Comparison of ENCODE assay signal across 18 cellular contexts in genomic region chr1:7510389-7510931, GRCh38.
"Had no signal": no experiment of that assay in that cellular context is flagged by ENCODE, and none has a peak within 500 bp of the region (broad histone marks: within the 10 kb centered on the region; RNA-seq: fewer than 3 reads in every experiment).

No MANE protein-coding gene starts in this region.

- H3K4me3 ChIP-seq: breast epithelium, MG63 had no signal

- ATAC-seq: activated CD8-positive, alpha-beta memory T cell treated with anti-CD3 and anti-CD28 coated beads, Interleukin-2, amount 10 ng/mL, durations not matched to agents 7 days and 5 days; activated T-cell treated with anti-CD3 and anti-CD28 coated beads, Interleukin-2, amount 50 U/mL, for 4 hours; PC-3 had no signal

- H3K27me3 ChIP-seq: breast epithelium, MG63 had no signal

- H3K27ac ChIP-seq: breast epithelium had no signal

- DNase-seq: activated B cell treated with CpG ODN at 0.5 μM for 24 hours; activated CD4-positive, alpha-beta T cell treated with anti-CD3 and anti-CD28 coated beads for 1 hour; activated CD4-positive, alpha-beta T cell treated with anti-CD3 and anti-CD28 coated beads, Interleukin-2, amount 10 ng/mL, durations not matched to agents 24 days and 14 days; activated CD4-positive, alpha-beta T cell treated with anti-CD3 and anti-CD28 coated beads, Interleukin-2, amount 50 U/mL, for 48 hours; activated CD8-positive, alpha-beta memory T cell treated with anti-CD3 and anti-CD28 coated beads, Interleukin-2, amount 10 ng/mL, durations not matched to agents 7 days and 5 days; activated effector memory CD4-positive, alpha-beta T cell treated with anti-CD3 and anti-CD28 coated beads, Interleukin-2, amount 50 U/mL, for 16 hours; activated naive CD4-positive, alpha-beta T cell treated with anti-CD3 and anti-CD28 coated beads for 36 hours; activated T-cell treated with anti-CD3 and anti-CD28 coated beads, Interleukin-2, amount 50 U/mL, for 4 hours; MG63; NCI-H1105; NCI-H1436; NCI-H1694 treated with DMSO at 0.1 percent for 48 hours; NCI-H2029 treated with DMSO at 0.1 percent for 48 hours; NCI-H524; PC-3; SHP77 treated with DMSO at 0.1 percent for 48 hours; T-helper 9 cell had no signal

- H3K9me3 ChIP-seq: breast epithelium, MG63 had no signal

- H3K36me3 ChIP-seq: breast epithelium, MG63 had no signal

- H3K4me1 ChIP-seq: breast epithelium had no signal
